In genomic region chr22:38657248-38657909, GRCh38 we compare ENCODE assay signal across 9 cellular contexts. TPM values are rescaled to one million over a fixed set of nuclear protein-coding genes. Genes with fewer than 3 reads are reported as not detected.
DNase-seq lines count a peak whose midpoint lies in the region; FAIRE-seq and TF ChIP-seq lines count a peak whose summit lies in the region.
"Had no signal": no experiment of that assay in that cellular context is flagged by ENCODE, and none has a peak within 500 bp of the region (broad histone marks: within the 10 kb centered on the region; RNA-seq: fewer than 3 reads in every experiment).

No MANE protein-coding gene starts in this region.

- no peaks in the 10 kb centered on the region for H3K27me3 Mint-ChIP-seq in IgD-negative memory B cell
- H3K27me3 Mint-ChIP-seq in nephron progenitor cell (ENCODE audit: low read depth, poor library complexity): no peaks in the 10 kb centered on the region

- no peaks in the 10 kb centered on the region for H3K9me3 ChIP-seq in endothelial cell of umbilical vein (replicated peaks; ENCODE audit: control insufficient read depth, insufficient read depth, low read length)
- H3K9me3 ChIP-seq in uterus: no peaks in the 10 kb centered on the region

- FAIRE-seq in endothelial cell of umbilical vein (lab: Jason Lieb, UNC): no peak
- FAIRE-seq: endometrium had no signal

- H3K36me3 Mint-ChIP-seq in IgD-negative memory B cell: no peaks in the 10 kb centered on the region
- peaks cover 10% of the 10 kb centered on the region for H3K36me3 Mint-ChIP-seq in nephron progenitor cell (ENCODE audit: low read depth)

- dilution Hi-C loops in endothelial cell of umbilical vein (cut with MboI; ENCODE audit: extremely low pct_ligation_motif_present, low sequenced_read_pairs): no loop called here

- peak; percentile 83 for DNase-seq in DMS53 (lab: John Stamatoyannopoulos, UW)
- no peak for DNase-seq in DMS53 treated with DMSO at 0.1 percent for 48 hours (lab: John Stamatoyannopoulos, UW; ENCODE audit: unreplicated experiment)
- DNase-seq in activated CD4-positive, alpha-beta T cell treated with anti-CD3 and anti-CD28 coated beads, Interleukin-2, amount 50 U/mL, for 48 hours: peak; percentile 45 to 61
- no peak for DNase-seq in endothelial cell of umbilical vein (ENCODE audit: low read depth, low spot score)
- peak; percentile 28 for DNase-seq in nephron progenitor cell
- no peak for DNase-seq in uterus
- DNase-seq in globus pallidus (ENCODE audit: low spot score): no peak

- no peaks in the 10 kb centered on the region for H3K9me1 ChIP-seq in endothelial cell of umbilical vein (replicated peaks; ENCODE audit: control insufficient read depth, extremely low read depth, insufficient read depth, low read length)

- H3K4me3 Mint-ChIP-seq in IgD-negative memory B cell (peak overlapping the region; percentile 94 to 99 (median 97)), nephron progenitor cell (peak overlapping the region; percentile 95)

- H3K9ac ChIP-seq in endothelial cell of umbilical vein (replicated peaks; ENCODE audit: extremely low read depth, insufficient read depth, low read length): peak overlapping the region; percentile 98

- CTCF ChIA-PET in endothelial cell of umbilical vein (lab: Charles Lee): interaction anchor here (1.0 kb wide), 1 partner anchor 623 kb away, joined by 3 read pairs; no protein-coding TSS in a partner anchor

- no TSS peak for BruUV-seq in endothelial cell of umbilical vein (replicated peaks; lab: Mats Ljungman, UMichigan)

- H2AFZ ChIP-seq in endothelial cell of umbilical vein (ENCODE audit: low read depth, low read length): peak overlapping the region; percentile 22

- TF ChIP-seq POLR2A in endothelial cell of umbilical vein (IDR thresholded peaks at IDR 0.05; ENCODE audit: low read depth, low read length): no peak
- no peak for TF ChIP-seq POLR2A in uterus (IDR thresholded peaks at IDR 0.05)

- no peak for TF ChIP-seq CTCF in endothelial cell of umbilical vein (IDR thresholded peaks at IDR 0.05; ENCODE audit: extremely low read depth in 1 of 2, insufficient read depth in 1 of 2, low read depth in 1 of 2, low read length in 2 of 2)
- no peak for TF ChIP-seq CTCF in nephron progenitor cell (IDR thresholded peaks at IDR 0.05)
- no peak for TF ChIP-seq CTCF in uterus (IDR thresholded peaks at IDR 0.05)

- H3K36me3 ChIP-seq in endothelial cell of umbilical vein (ENCODE audit: control insufficient read depth in 2 of 2, extremely low read depth in 1 of 2, insufficient read depth in 2 of 2, low read length in 2 of 2) (no peaks in the 10 kb centered on the region), uterus (no peaks in the 10 kb centered on the region)

- H3K9me3 Mint-ChIP-seq in IgD-negative memory B cell (no peaks in the 10 kb centered on the region), nephron progenitor cell (peaks cover 6% of the 10 kb centered on the region)

- peak overlapping the region; percentile 96 to 99 (median 99) for H3K27ac Mint-ChIP-seq in IgD-negative memory B cell
- no peak overlapping the region for H3K27ac Mint-ChIP-seq in nephron progenitor cell

- H3K27me3 ChIP-seq in endothelial cell of umbilical vein (ENCODE audit: control insufficient read depth in 2 of 2, insufficient read depth in 2 of 2, low read length in 2 of 2) (no peaks in the 10 kb centered on the region), uterus (no peaks in the 10 kb centered on the region)

- H3K27ac ChIP-seq in endothelial cell of umbilical vein (ENCODE audit: insufficient read depth, low read depth, low read length): peak overlapping the region; percentile 96
- H3K27ac ChIP-seq in uterus: peak overlapping the region; percentile 83 to 93

- H4K20me1 ChIP-seq in endothelial cell of umbilical vein (replicated peaks; ENCODE audit: control insufficient read depth, extremely low read depth, insufficient read depth, low read length): no peaks in the 10 kb centered on the region

- POLR2A ChIA-PET in endothelial cell of umbilical vein (lab: Charles Lee): no interaction called here

- peaks cover 8% of the 10 kb centered on the region for H3K79me2 ChIP-seq in endothelial cell of umbilical vein (ENCODE audit: control insufficient read depth, insufficient read depth, low read length)

- peaks cover 0 to 14% (median 12%) of the 10 kb centered on the region in 3 donors for H3K4me1 Mint-ChIP-seq in IgD-negative memory B cell
- peaks cover 23% of the 10 kb centered on the region for H3K4me1 Mint-ChIP-seq in nephron progenitor cell

- H3K4me3 ChIP-seq in endothelial cell of umbilical vein (replicated peaks in 1 of 3; ENCODE audit: insufficient read depth in 1 of 3, low read depth in 1 of 3, low read length in 3 of 3) (peak overlapping the region; percentile 31 to 94 (median 82)), uterus (peak overlapping the region; percentile 90 to 91)

- peak overlapping the region; percentile 88 for H3K4me2 ChIP-seq in endothelial cell of umbilical vein (ENCODE audit: insufficient read depth, low read length)

- intact Hi-C loops in endothelial cell of umbilical vein (cut with micrococcal nuclease) (loop anchor here (2.0 kb wide), 1 partner anchor 43 kb away; the partner anchor contains the start of gene JOSD1), uterus (cut with DNase I; ENCODE audit: low total_unique reads) (no loop called here)

- peaks cover 11% of the 10 kb centered on the region for H3K4me1 ChIP-seq in endothelial cell of umbilical vein (ENCODE audit: control insufficient read depth, extremely low read depth, insufficient read depth, low read length)
- H3K4me1 ChIP-seq in uterus: no peaks in the 10 kb centered on the region

TF ChIP-seq in endothelial cell of umbilical vein, 7 proteins besides CTCF, POLR2A, EP300 and RAD21 (continues in another document):
- TF ChIP-seq GATA2 (IDR thresholded peaks at IDR 0.05; ENCODE audit: insufficient read depth, insufficient read length, low read depth, low read length) (no peak), FOS (IDR thresholded peaks at IDR 0.05; ENCODE audit: borderline replicate concordance, insufficient read depth, low read length) (no peak), POLR2AphosphoS5 (IDR thresholded peaks at IDR 0.05; ENCODE audit: insufficient read depth, low read depth, low read length) (no peak)

RNA-seq across cellular contexts. Expression of gene CBY1, which starts 0.9 kb away (rescaled TPM):
- 4.9 TPM for polyA plus RNA-seq in IgD-negative memory B cell
- 34.4 and 37.0 TPM in 2 replicates for total RNA-seq in endothelial cell of umbilical vein
- 38.9 and 41.8 TPM in 2 replicates for polyA plus RNA-seq in endothelial cell of umbilical vein
- polyA plus RNA-seq in endothelial cell of umbilical vein (2011; cell fraction: cytosol; rRNA removed): 46.8 and 48.9 TPM in 2 replicates
- polyA plus RNA-seq in endothelial cell of umbilical vein (2011; cell fraction: nucleus; rRNA removed): 27.6 and 28.0 TPM in 2 replicates
- 36.1 and 38.9 TPM in 2 replicates for polyA plus RNA-seq in endothelial cell of umbilical vein (2012)
- 19.7 and 35.7 TPM in 2 replicates for polyA minus RNA-seq in endothelial cell of umbilical vein
- 5.5 TPM for polyA minus RNA-seq in endothelial cell of umbilical vein (2011; cell fraction: cytosol; rRNA and poly(A)+ RNA removed)
- 7.9 and 8.2 TPM in 2 replicates for polyA minus RNA-seq in endothelial cell of umbilical vein (2011; cell fraction: nucleus; rRNA and poly(A)+ RNA removed)
- 10 to 100 TPM; 10.5 to 42.8 (median 28.6) TPM for total RNA-seq in uterus

RNA-seq across cellular contexts. Expression of gene FAM227A, which starts 1.2 kb away (rescaled TPM):
- polyA plus RNA-seq in IgD-negative memory B cell: not detected
- total RNA-seq in endothelial cell of umbilical vein: 1.4 and 1.9 TPM in 2 replicates
- 0.49 and 0.58 TPM in 2 replicates for polyA plus RNA-seq in endothelial cell of umbilical vein
- 0.28 and 0.40 TPM in 2 replicates for polyA plus RNA-seq in endothelial cell of umbilical vein (2011; cell fraction: cytosol; rRNA removed)
- polyA plus RNA-seq in endothelial cell of umbilical vein (2011; cell fraction: nucleus; rRNA removed): 8.3 and 8.7 TPM in 2 replicates
- polyA plus RNA-seq in endothelial cell of umbilical vein (2012): 0.53 and 0.87 TPM in 2 replicates
- polyA minus RNA-seq in endothelial cell of umbilical vein: 0.75 and 3.9 TPM in 2 replicates
- polyA minus RNA-seq in endothelial cell of umbilical vein (2011; cell fraction: cytosol; rRNA and poly(A)+ RNA removed): 1.8 TPM
- 4.2 and 6.5 TPM in 2 replicates for polyA minus RNA-seq in endothelial cell of umbilical vein (2011; cell fraction: nucleus; rRNA and poly(A)+ RNA removed)
- 10 to 100 TPM in 1 of 4 donors, 1 to 10 TPM in 3; 1.5 to 10.4 (median 4.6) TPM for total RNA-seq in uterus

RNA-seq across cellular contexts. Expression of gene TOMM22, which starts 24.4 kb away (rescaled TPM):
- polyA plus RNA-seq in IgD-negative memory B cell: 67.0 TPM
- total RNA-seq in endothelial cell of umbilical vein: 98.6 and 98.8 TPM in 2 replicates
- polyA plus RNA-seq in endothelial cell of umbilical vein: 51.8 and 62.3 TPM in 2 replicates
- polyA plus RNA-seq in endothelial cell of umbilical vein (2011; cell fraction: cytosol; rRNA removed): 45.5 and 48.2 TPM in 2 replicates
- polyA plus RNA-seq in endothelial cell of umbilical vein (2011; cell fraction: nucleus; rRNA removed): 16.7 and 24.4 TPM in 2 replicates
- 56.4 and 73.8 TPM in 2 replicates for polyA plus RNA-seq in endothelial cell of umbilical vein (2012)
- polyA minus RNA-seq in endothelial cell of umbilical vein: 41.3 and 48.4 TPM in 2 replicates
- polyA minus RNA-seq in endothelial cell of umbilical vein (2011; cell fraction: cytosol; rRNA and poly(A)+ RNA removed): 30.2 TPM
- polyA minus RNA-seq in endothelial cell of umbilical vein (2011; cell fraction: nucleus; rRNA and poly(A)+ RNA removed): 9.2 and 10.0 TPM in 2 replicates
- total RNA-seq in uterus: 10 to 100 TPM; 17.6 to 62.5 (median 48.4) TPM

RNA-seq across cellular contexts. Expression of gene JOSD1, which starts 43.4 kb away (rescaled TPM):
- polyA plus RNA-seq in IgD-negative memory B cell (5.4 TPM), endothelial cell of umbilical vein (57.2 and 61.7 TPM in 2 replicates)
- total RNA-seq in endothelial cell of umbilical vein (64.9 and 73.1 TPM in 2 replicates), uterus (10 to 100 TPM; 24.4 to 57.9 (median 40.2) TPM)
- polyA plus RNA-seq in endothelial cell of umbilical vein (2011; cell fraction: cytosol; rRNA removed): 60.4 and 64.8 TPM in 2 replicates
- polyA plus RNA-seq in endothelial cell of umbilical vein (2011; cell fraction: nucleus; rRNA removed): 48.7 and 58.5 TPM in 2 replicates
- polyA plus RNA-seq in endothelial cell of umbilical vein (2012): 49.1 and 54.9 TPM in 2 replicates
- polyA minus RNA-seq in endothelial cell of umbilical vein: 54.6 and 76.6 TPM in 2 replicates
- 37.7 TPM for polyA minus RNA-seq in endothelial cell of umbilical vein (2011; cell fraction: cytosol; rRNA and poly(A)+ RNA removed)
- polyA minus RNA-seq in endothelial cell of umbilical vein (2011; cell fraction: nucleus; rRNA and poly(A)+ RNA removed): 22.1 and 25.3 TPM in 2 replicates

RNA-seq across cellular contexts. Expression of gene GTPBP1, which starts 48.4 kb away (rescaled TPM):
- polyA plus RNA-seq in IgD-negative memory B cell (46.7 TPM), endothelial cell of umbilical vein (27.1 and 29.8 TPM in 2 replicates)
- total RNA-seq in endothelial cell of umbilical vein (43.9 and 50.3 TPM in 2 replicates), uterus (10 to 100 TPM; 16.2 to 71.5 (median 56.1) TPM)
- polyA plus RNA-seq in endothelial cell of umbilical vein (2011; cell fraction: cytosol; rRNA removed): 19.4 and 22.0 TPM in 2 replicates
- 112 and 116 TPM in 2 replicates for polyA plus RNA-seq in endothelial cell of umbilical vein (2011; cell fraction: nucleus; rRNA removed)
- 16.2 and 19.8 TPM in 2 replicates for polyA plus RNA-seq in endothelial cell of umbilical vein (2012)
- polyA minus RNA-seq in endothelial cell of umbilical vein: 67.6 and 83.0 TPM in 2 replicates
- 20.6 TPM for polyA minus RNA-seq in endothelial cell of umbilical vein (2011; cell fraction: cytosol; rRNA and poly(A)+ RNA removed)
- 79.7 and 80.7 TPM in 2 replicates for polyA minus RNA-seq in endothelial cell of umbilical vein (2011; cell fraction: nucleus; rRNA and poly(A)+ RNA removed)

Comparison
In these comparisons a context has a peak if more than half of its experiments do, and no peak if none do; other contexts are left out.
1. DNase-seq: peak in DMS53 (single experiment), activated CD4-positive, alpha-beta T cell treated with anti-CD3 and anti-CD28 coated beads, Interleukin-2, amount 50 U/mL, for 48 hours (2 of 2) and nephron progenitor cell (single experiment); none in DMS53 treated with DMSO at 0.1 percent for 48 hours (single experiment), endothelial cell of umbilical vein (single experiment), uterus (0 of 2) and globus pallidus (single experiment).